In genomic region chr12:77324763-77325468, GRCh38 we compare ENCODE assay signal across 8 cellular contexts.
DNase-seq lines count a peak whose midpoint lies in the region; ATAC-seq and TF ChIP-seq lines count a peak whose summit lies in the region.

No MANE protein-coding gene starts in this region.

- DNase-seq in SHP77 (lab: John Stamatoyannopoulos, UW) (peak; percentile 7 to 76), SHP77 treated with DMSO at 0.1 percent for 48 hours (lab: John Stamatoyannopoulos, UW) (no peak), RPMI8226 (peak; percentile 78), choroid plexus epithelial cell (ENCODE audit: low read depth) (peak; percentile 71), kidney tubule cell (ENCODE audit: low spot score) (peak; percentile 73)
- DNase-seq in stimulated activated CD4-positive, alpha-beta T cell treated with anti-CD3 and anti-CD28 coated beads, Interleukin-12 subunit alpha, Interleukin-12 subunit beta, amount 100 ng/mL, for 48 hours (ENCODE audit: low read depth in 2 of 3, low spot score in 1 of 3) = peak in 2 of 3 donors; percentile 1 to 22

- H3K4me3 ChIP-seq in choroid plexus epithelial cell (ENCODE audit: low read depth, low read length) = peak overlapping the region; percentile 62

- no peak overlapping the region for H3K27ac Mint-ChIP-seq in IgD-negative memory B cell

- H3K36me3 Mint-ChIP-seq in IgD-negative memory B cell = no peaks in the 10 kb centered on the region

- H3K27me3 Mint-ChIP-seq in IgD-negative memory B cell = peaks cover 35% of the 10 kb centered on the region

- peak; percentile 62 for TF ChIP-seq CTCF in choroid plexus epithelial cell (conservative IDR thresholded peaks at IDR 0.05; ENCODE audit: low read depth, low read length)

- peak overlapping the region in 3 of 4 donors; percentile 56 to 86 (median 59) for H3K4me3 Mint-ChIP-seq in IgD-negative memory B cell

- ATAC-seq in GM21825 (IDR thresholded peaks at IDR 0.05; ENCODE audit: unreplicated experiment) = peak; percentile 88

- H3K4me1 Mint-ChIP-seq in IgD-negative memory B cell = peaks cover 6 to 16% (median 12%) of the 10 kb centered on the region in 3 donors

- H3K9me3 Mint-ChIP-seq in IgD-negative memory B cell = no peaks in the 10 kb centered on the region
